1 cellular context compared by ENCODE assay signal in genomic region chr14:23009939-23010718, GRCh38.
TF ChIP-seq lines count a peak whose summit lies in the region.

Gene C14orf93 (minus strand): TSS chr14:23010143. CDS start chr14:22999023, 11,120 bp downstream.

TF ChIP-seq in K562, 482 proteins besides CTCF, POLR2A, EP300 and RAD21 (continues in another document):
- TF ChIP-seq SIRT6 (IDR thresholded peaks at IDR 0.05; ENCODE audit: low read depth, low read length), result no peak
- peak in 1 of 2 experiments; percentile 66; a peak in 2 of 4 replicates for TF ChIP-seq HDAC1 (IDR thresholded peaks at IDR 0.05)
- TF ChIP-seq SMC3 (conservative IDR thresholded peaks at IDR 0.05; ENCODE audit: insufficient read depth, low read depth, low read length), result no peak
- 0 out of 2 replicates have a peak, but pooled peaks have one; percentile 31 for TF ChIP-seq SOX6 (IDR thresholded peaks at IDR 0.05)
- TF ChIP-seq CEBPB (tag; IDR thresholded peaks at IDR 0.05), result peak; percentile 57; the same call in 1 of the 2 replicates
- TF ChIP-seq ARID1B (IDR thresholded peaks at IDR 0.05), result peak; percentile 55
- TF ChIP-seq ZNF184 (CRISPR knock-in tag; IDR thresholded peaks at IDR 0.05), result no peak
- TF ChIP-seq SRF (CRISPR knock-in tag; IDR thresholded peaks at IDR 0.05), result no peak
- TF ChIP-seq SPI1 (IDR thresholded peaks at IDR 0.05; ENCODE audit: borderline replicate concordance, low read depth, low read length), result peak; percentile 73
- peak; percentile 48 for TF ChIP-seq SMAD1 (IDR thresholded peaks at IDR 0.05; ENCODE audit: low read depth, low read length, partially characterized antibody)
- TF ChIP-seq TEAD4 (IDR thresholded peaks at IDR 0.05; ENCODE audit: low read length), result peak; percentile 7; the same call in 1 of the 2 replicates
- no peak for TF ChIP-seq TEAD4 (CRISPR knock-in tag; IDR thresholded peaks at IDR 0.05; ENCODE audit: borderline replicate concordance)
- peak in 1 of 2 experiments; percentile 37; a peak in 2 of 4 replicates for TF ChIP-seq ZNF639 (CRISPR knock-in tag; conservative IDR thresholded peaks at IDR 0.05 in 1 of 2, IDR thresholded peaks at IDR 0.05 in 1 of 2)
- peak; percentile 45 to 66; a peak in 3 of 4 replicates for TF ChIP-seq MAZ (CRISPR knock-in tag; conservative IDR thresholded peaks at IDR 0.05 in 1 of 2, IDR thresholded peaks at IDR 0.05 in 1 of 2)
- peak; percentile 47 for TF ChIP-seq DACH1 (IDR thresholded peaks at IDR 0.05; ENCODE audit: partially characterized antibody)
- TF ChIP-seq PRDM10 (IDR thresholded peaks at IDR 0.05; ENCODE audit: partially characterized antibody), result peak; percentile 98
- TF ChIP-seq NR2C2 (CRISPR knock-in tag; IDR thresholded peaks at IDR 0.05), result no peak
- TF ChIP-seq NR2C2 (tag; IDR thresholded peaks at IDR 0.05), result peak; percentile 3; the same call in 1 of the 2 replicates
- peak; percentile 55; the same call in 1 of the 2 replicates for TF ChIP-seq HES1 (IDR thresholded peaks at IDR 0.05; ENCODE audit: low read depth)
- no peak for TF ChIP-seq CREB3 (tag; conservative IDR thresholded peaks at IDR 0.05; ENCODE audit: low read depth)
- no peak for TF ChIP-seq NR2F6 (CRISPR knock-in tag; IDR thresholded peaks at IDR 0.05)
- peak; percentile 45; the same call in 1 of the 2 replicates for TF ChIP-seq PHF8 (IDR thresholded peaks at IDR 0.05; ENCODE audit: borderline replicate concordance, low read length)
- TF ChIP-seq GATAD2A (IDR thresholded peaks at IDR 0.05), result peak; percentile 59; the same call in 1 of the 2 replicates
- TF ChIP-seq RBBP5 (IDR thresholded peaks at IDR 0.05; ENCODE audit: borderline replicate concordance, insufficient read depth, low read length, poor library complexity, severe bottlenecking), result peak; percentile 68
- no peak for TF ChIP-seq ZBTB26 (CRISPR knock-in tag; IDR thresholded peaks at IDR 0.05)
- peak; percentile 81 for TF ChIP-seq TAF7 (tag; IDR thresholded peaks at IDR 0.05)
- no peak for TF ChIP-seq CBFA2T3 (IDR thresholded peaks at IDR 0.05)
- peak in 1 of 2 experiments; percentile 49; a peak in 2 of 4 replicates for TF ChIP-seq NRF1 (conservative IDR thresholded peaks at IDR 0.05 in 1 of 2, IDR thresholded peaks at IDR 0.05 in 1 of 2)
- TF ChIP-seq TFE3 (CRISPR knock-in tag; IDR thresholded peaks at IDR 0.05), result peak; percentile 72
- TF ChIP-seq CHD2 (IDR thresholded peaks at IDR 0.05; ENCODE audit: low read depth, low read length), result 0 out of 2 replicates have a peak, but pooled peaks have one; percentile 10
- no peak for TF ChIP-seq ZNF354B (CRISPR knock-in tag; IDR thresholded peaks at IDR 0.05)
- TF ChIP-seq ZNF609 (CRISPR knock-in tag; IDR thresholded peaks at IDR 0.05; ENCODE audit: borderline replicate concordance), result no peak
- TF ChIP-seq BHLHE40 (IDR thresholded peaks at IDR 0.05; ENCODE audit: low read length), result peak; percentile 76
- no peak for TF ChIP-seq ZNF740 (CRISPR knock-in tag; IDR thresholded peaks at IDR 0.05)
- TF ChIP-seq ZNF740 (tag; IDR thresholded peaks at IDR 0.05), result peak in 1 of 2 experiments; percentile 71; a peak in 2 of 4 replicates
- TF ChIP-seq TCF3 (CRISPR knock-in tag; IDR thresholded peaks at IDR 0.05), result no peak
- TF ChIP-seq RBFOX2 (IDR thresholded peaks at IDR 0.05; ENCODE audit: low read depth, low read length), result peak; percentile 89
- TF ChIP-seq BRD9 (IDR thresholded peaks at IDR 0.05; ENCODE audit: low read depth, partially characterized antibody), result peak; percentile 83
- TF ChIP-seq IFI16 (CRISPR knock-in tag; IDR thresholded peaks at IDR 0.05), result no peak
- TF ChIP-seq ATF1 (CRISPR knock-in tag; IDR thresholded peaks at IDR 0.05), result no peak
- peak; percentile 55; the same call in 1 of the 2 replicates for TF ChIP-seq ATF1 (tag; IDR thresholded peaks at IDR 0.05)
- TF ChIP-seq BCLAF1 (IDR thresholded peaks at IDR 0.05; ENCODE audit: borderline replicate concordance in 1 of 2, control insufficient read depth in 1 of 2, low read depth in 2 of 2, low read length in 1 of 2), result 0 out of 4 replicates have a peak, but pooled peaks have one; percentile 16 to 45
- TF ChIP-seq TBP (optimal IDR thresholded peaks at IDR 0.05; ENCODE audit: low read depth, low read length), result peak; percentile 61
